Comparison of ENCODE assay signal across 23 cellular contexts in the genomic region with DNA sequence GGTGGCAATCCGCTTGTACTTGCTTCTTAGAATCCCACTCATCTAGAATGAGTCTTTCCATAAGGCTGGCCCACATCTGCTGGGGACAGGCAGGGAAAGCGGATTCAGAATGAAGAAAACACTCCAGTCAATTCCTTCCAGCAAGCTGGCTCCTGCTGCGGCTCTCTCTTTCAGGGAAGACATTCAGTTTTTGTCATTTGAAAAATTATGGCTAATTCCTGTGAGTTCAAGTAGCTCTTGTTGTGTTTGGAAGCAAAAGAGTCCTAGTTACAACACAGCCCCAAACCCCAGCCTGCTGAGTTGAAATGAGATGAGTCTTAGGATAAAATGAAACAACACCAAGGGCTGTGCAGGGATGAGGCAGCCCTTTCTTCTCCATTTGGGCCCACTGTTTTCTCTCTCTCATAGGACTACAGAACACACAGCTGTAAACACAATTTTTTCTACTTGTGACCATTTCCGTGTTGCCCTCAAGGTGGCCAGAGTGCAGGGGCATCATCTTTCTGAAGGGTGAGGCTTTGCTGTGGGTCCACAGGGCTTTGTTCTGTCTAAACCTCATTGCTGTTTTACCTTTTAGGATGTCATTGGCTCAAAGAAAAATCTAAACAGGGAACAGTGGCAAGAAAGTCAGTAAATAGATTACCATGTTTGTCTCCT.
DNase-seq lines count a peak whose midpoint lies in the region; ATAC-seq and TF ChIP-seq lines count a peak whose summit lies in the region.
"Had no signal": no experiment of that assay in that cellular context is flagged by ENCODE, and none has a peak within 500 bp of the region (broad histone marks: within the 10 kb centered on the region; RNA-seq: fewer than 3 reads in every experiment).

No MANE protein-coding gene starts in this region.

- POLR2A ChIA-PET in CD4-positive, alpha-beta T cell (lab: Charles Lee), result no interaction called here

- no peaks in the 10 kb centered on the region for H3K27me3 Mint-ChIP-seq in nephron (ENCODE audit: low read depth)
- no peaks in the 10 kb centered on the region for H3K27me3 Mint-ChIP-seq in CD4-positive, alpha-beta T cell

- H3K4me1 ChIP-seq in left ventricle myocardium inferior, result no peaks in the 10 kb centered on the region
- H3K4me1 ChIP-seq: SJSA1 had no signal

- H3K9me3 Mint-ChIP-seq in nephron, result peaks cover 4% of the 10 kb centered on the region
- H3K9me3 Mint-ChIP-seq in CD4-positive, alpha-beta T cell, result no peaks in the 10 kb centered on the region
- H3K9me3 Mint-ChIP-seq: activated CD4-positive, alpha-beta T cell treated with anti-CD3 and anti-CD28 coated beads, Interleukin-2, amount 10 ng/mL, durations not matched to agents 24 days and 14 days; activated naive CD8-positive, alpha-beta T cell treated with anti-CD3 and anti-CD28 coated beads for 36 hours; activated T-helper 1 cell treated with anti-CD3 and anti-CD28 coated beads, Interleukin-12 subunit alpha, Interleukin-12 subunit beta, Interleukin-2, Interleukin-4 antibody, amounts not matched to agents 30 ng/mL and 10 ng/mL and 1 ng/mL, durations not matched to agents 14 hours and 24 hours and 36 hours; effector memory CD8-positive, alpha-beta T cell; natural killer cell treated with Interleukin-12 subunit alpha and Interleukin-12 subunit beta and Interleukin-15 and Interleukin-18, amount 100 ng/mL, for 72 hours had no signal

- no peaks in the 10 kb centered on the region for H3K27me3 ChIP-seq in left ventricle myocardium inferior (ENCODE audit: low read depth)
- no peaks in the 10 kb centered on the region for H3K27me3 ChIP-seq in brain microvascular endothelial cell (replicated peaks)
- H3K27me3 ChIP-seq in CD4-positive, alpha-beta T cell (ENCODE audit: control insufficient read depth, insufficient read depth, low read length), result no peaks in the 10 kb centered on the region
- H3K27me3 ChIP-seq: BLaER1 treated with 17β-estradiol and CSF1 and Interleukin-3, amounts not matched to agents 10 nM and 100 nM; MG63; SJSA1 had no signal

- H3K4me3 Mint-ChIP-seq in nephron, result no peak overlapping the region
- no peak overlapping the region for H3K4me3 Mint-ChIP-seq in CD4-positive, alpha-beta T cell
- H3K4me3 Mint-ChIP-seq: activated CD4-positive, alpha-beta T cell treated with anti-CD3 and anti-CD28 coated beads, Interleukin-2, amount 10 ng/mL, durations not matched to agents 24 days and 14 days; activated CD8-positive, alpha-beta memory T cell treated with anti-CD3 and anti-CD28 coated beads, Interleukin-2, amount 10 ng/mL, durations not matched to agents 7 days and 5 days; activated naive CD8-positive, alpha-beta T cell treated with anti-CD3 and anti-CD28 coated beads for 36 hours; activated T-helper 1 cell treated with anti-CD3 and anti-CD28 coated beads, Interleukin-12 subunit alpha, Interleukin-12 subunit beta, Interleukin-2, Interleukin-4 antibody, amounts not matched to agents 30 ng/mL and 10 ng/mL and 1 ng/mL, durations not matched to agents 14 hours and 24 hours and 36 hours; effector memory CD8-positive, alpha-beta T cell; IgD-negative memory B cell; natural killer cell treated with Interleukin-12 subunit alpha and Interleukin-12 subunit beta and Interleukin-15 and Interleukin-18, amount 100 ng/mL, for 72 hours had no signal

- H3K4me3 ChIP-seq in left ventricle myocardium inferior, result no peak overlapping the region
- no peak overlapping the region for H3K4me3 ChIP-seq in brain microvascular endothelial cell (ENCODE audit: low read depth, low read length)
- H3K4me3 ChIP-seq: BLaER1 treated with 17β-estradiol and CSF1 and Interleukin-3, amounts not matched to agents 10 nM and 100 nM; MG63; SJSA1 had no signal

- in situ Hi-C loops in brain microvascular endothelial cell (cut with HindIII; ENCODE audit: low pct_ligation_motif_present, low sequenced_read_pairs), result no loop called here

- DNase-seq in left cardiac atrium (no peak), left ventricle myocardium inferior (no peak), brain microvascular endothelial cell (no peak), ureter (ENCODE audit: low spot score) (no peak)
- DNase-seq in CD4-positive, alpha-beta T cell, result no peak
- DNase-seq in stimulated activated naive CD8-positive, alpha-beta T cell treated with anti-CD3 and anti-CD28 coated beads, Interleukin-15, Interleukin-2, amounts not matched to agents 100 U/mL and 50 U/mL, for 24 hours, result no peak
- DNase-seq: activated CD4-positive, alpha-beta T cell treated with anti-CD3 and anti-CD28 coated beads, Interleukin-2, amount 10 ng/mL, durations not matched to agents 24 days and 14 days; activated CD8-positive, alpha-beta memory T cell treated with anti-CD3 and anti-CD28 coated beads, Interleukin-2, amount 10 ng/mL, durations not matched to agents 7 days and 5 days; activated naive CD8-positive, alpha-beta T cell treated with anti-CD3 and anti-CD28 coated beads for 36 hours; effector memory CD8-positive, alpha-beta T cell; head of caudate nucleus; left colon; MG63; NCI-H1436 treated with DMSO at 0.1 percent for 48 hours; NCI-H510A; T-helper 2 cell had no signal

- H3K36me3 ChIP-seq in left ventricle myocardium inferior (no peaks in the 10 kb centered on the region), brain microvascular endothelial cell (replicated peaks) (no peaks in the 10 kb centered on the region)
- H3K36me3 ChIP-seq: BLaER1 treated with 17β-estradiol and CSF1 and Interleukin-3, amounts not matched to agents 10 nM and 100 nM; MG63; SJSA1 had no signal

- H3K27ac ChIP-seq in left ventricle myocardium inferior (replicated peaks), result no peak overlapping the region
- H3K27ac ChIP-seq in brain microvascular endothelial cell, result no peak overlapping the region
- H3K27ac ChIP-seq in CD4-positive, alpha-beta T cell (ENCODE audit: low read depth, low read length), result no peak overlapping the region
- H3K27ac ChIP-seq: BLaER1 treated with 17β-estradiol and CSF1 and Interleukin-3, amounts not matched to agents 10 nM and 100 nM; SJSA1 had no signal

- H3K4me1 Mint-ChIP-seq in nephron, result peaks cover 37% of the 10 kb centered on the region
- no peaks in the 10 kb centered on the region for H3K4me1 Mint-ChIP-seq in CD4-positive, alpha-beta T cell (ENCODE audit: low read depth)
- H3K4me1 Mint-ChIP-seq: activated CD4-positive, alpha-beta T cell treated with anti-CD3 and anti-CD28 coated beads, Interleukin-2, amount 10 ng/mL, durations not matched to agents 24 days and 14 days; activated naive CD8-positive, alpha-beta T cell treated with anti-CD3 and anti-CD28 coated beads for 36 hours had no signal

- intact Hi-C loops in left cardiac atrium (cut with DNase I), result no loop called here
- intact Hi-C loops in left ventricle myocardium inferior (cut with micrococcal nuclease), result no loop called here
- intact Hi-C loops in CD4-positive, alpha-beta T cell (cut with DNase I, micrococcal nuclease), result no loop called here

- ATAC-seq in left cardiac atrium, result peak; percentile 26 to 53
- no peak for ATAC-seq in CD4-positive, alpha-beta T cell (ENCODE audit: poor library complexity)
- ATAC-seq in GM18520 (IDR thresholded peaks at IDR 0.05; ENCODE audit: unreplicated experiment), result no peak
- no peak for ATAC-seq in stimulated activated naive CD8-positive, alpha-beta T cell treated with anti-CD3 and anti-CD28 coated beads, Interleukin-15, Interleukin-2, amounts not matched to agents 100 U/mL and 50 U/mL, for 24 hours
- ATAC-seq: activated CD8-positive, alpha-beta memory T cell treated with anti-CD3 and anti-CD28 coated beads, Interleukin-2, amount 10 ng/mL, durations not matched to agents 7 days and 5 days; effector memory CD8-positive, alpha-beta T cell; left colon; natural killer cell treated with Interleukin-12 subunit alpha and Interleukin-12 subunit beta and Interleukin-15 and Interleukin-18, amount 100 ng/mL, for 72 hours had no signal

- H3K27ac Mint-ChIP-seq in nephron, result peak overlapping the region; percentile 81 to 95 (median 87)
- no peak overlapping the region for H3K27ac Mint-ChIP-seq in CD4-positive, alpha-beta T cell
- H3K27ac Mint-ChIP-seq: activated CD4-positive, alpha-beta T cell treated with anti-CD3 and anti-CD28 coated beads, Interleukin-2, amount 10 ng/mL, durations not matched to agents 24 days and 14 days; activated CD8-positive, alpha-beta memory T cell treated with anti-CD3 and anti-CD28 coated beads, Interleukin-2, amount 10 ng/mL, durations not matched to agents 7 days and 5 days; activated naive CD8-positive, alpha-beta T cell treated with anti-CD3 and anti-CD28 coated beads for 36 hours; activated T-helper 1 cell treated with anti-CD3 and anti-CD28 coated beads, Interleukin-12 subunit alpha, Interleukin-12 subunit beta, Interleukin-2, Interleukin-4 antibody, amounts not matched to agents 30 ng/mL and 10 ng/mL and 1 ng/mL, durations not matched to agents 14 hours and 24 hours and 36 hours; effector memory CD8-positive, alpha-beta T cell; IgD-negative memory B cell; natural killer cell treated with Interleukin-12 subunit alpha and Interleukin-12 subunit beta and Interleukin-15 and Interleukin-18, amount 100 ng/mL, for 72 hours had no signal

- no peaks in the 10 kb centered on the region for H3K9me3 ChIP-seq in left ventricle myocardium inferior (replicated peaks)
- no peaks in the 10 kb centered on the region for H3K9me3 ChIP-seq in CD4-positive, alpha-beta T cell (ENCODE audit: control insufficient read depth, low read length)
- H3K9me3 ChIP-seq: MG63, SJSA1 had no signal

- no peaks in the 10 kb centered on the region for H3K36me3 Mint-ChIP-seq in nephron (ENCODE audit: low read depth)
- no peaks in the 10 kb centered on the region for H3K36me3 Mint-ChIP-seq in CD4-positive, alpha-beta T cell (ENCODE audit: low read depth)
- H3K36me3 Mint-ChIP-seq: activated CD8-positive, alpha-beta memory T cell treated with anti-CD3 and anti-CD28 coated beads, Interleukin-2, amount 10 ng/mL, durations not matched to agents 7 days and 5 days; activated naive CD8-positive, alpha-beta T cell treated with anti-CD3 and anti-CD28 coated beads for 36 hours; IgD-negative memory B cell; natural killer cell treated with Interleukin-12 subunit alpha and Interleukin-12 subunit beta and Interleukin-15 and Interleukin-18, amount 100 ng/mL, for 72 hours had no signal

- TF ChIP-seq CTCF in left ventricle myocardium inferior (IDR thresholded peaks at IDR 0.05; ENCODE audit: borderline replicate concordance) (no peak), brain microvascular endothelial cell (IDR thresholded peaks at IDR 0.05; ENCODE audit: low read depth, low read length, missing control alignments) (peak; percentile 6), nephron (IDR thresholded peaks at IDR 0.05; ENCODE audit: unreplicated experiment in 3 of 3) (no peak)
- TF ChIP-seq CTCF in CD4-positive, alpha-beta T cell (IDR thresholded peaks at IDR 0.05), result no peak

- CTCF ChIA-PET in CD4-positive, alpha-beta T cell (lab: Charles Lee), result no interaction called here

Comparison
In these comparisons a context has a peak if more than half of its experiments do, and no peak if none do; other contexts are left out.
1. ATAC-seq: peak in left cardiac atrium (2 of 2); none in CD4-positive, alpha-beta T cell (single experiment), GM18520 (single experiment) and stimulated activated naive CD8-positive, alpha-beta T cell treated with anti-CD3 and anti-CD28 coated beads, Interleukin-15, Interleukin-2, amounts not matched to agents 100 U/mL and 50 U/mL, for 24 hours (single experiment).